In genomic region chr12:52990206-52990605, GRCh38 we compare ENCODE assay signal across 18 cellular contexts. TPM values are rescaled to one million over a fixed set of nuclear protein-coding genes. Genes with fewer than 3 reads are reported as not detected.
"Had no signal": no experiment of that assay in that cellular context is flagged by ENCODE, and none has a peak within 500 bp of the region (broad histone marks: within the 10 kb centered on the region; RNA-seq: fewer than 3 reads in every experiment).

No MANE protein-coding gene starts in this region.

- H3K27ac Mint-ChIP-seq: activated naive CD4-positive, alpha-beta T cell treated with anti-CD3 and anti-CD28 coated beads for 36 hours; effector memory CD8-positive, alpha-beta T cell; mesothelial cell of epicardium had no signal

- H3K36me3 Mint-ChIP-seq: mesothelial cell of epicardium had no signal

- H3K36me3 ChIP-seq: upper lobe of right lung, WERI-Rb-1 had no signal

- ATAC-seq: effector memory CD8-positive, alpha-beta T cell; stimulated activated naive CD8-positive, alpha-beta T cell treated with anti-CD3 and anti-CD28 coated beads, Interleukin-15, Interleukin-2, amounts not matched to agents 100 U/mL and 50 U/mL, for 24 hours; upper lobe of right lung had no signal

- H3K4me3 Mint-ChIP-seq: activated naive CD4-positive, alpha-beta T cell treated with anti-CD3 and anti-CD28 coated beads for 36 hours; effector memory CD8-positive, alpha-beta T cell; mesothelial cell of epicardium; neural crest cell had no signal

- H3K9ac ChIP-seq: parathyroid adenoma had no signal

- H3K4me1 ChIP-seq: upper lobe of right lung had no signal

- H2AFZ ChIP-seq: parathyroid adenoma had no signal

- DNase-seq: activated CD4-positive, alpha-beta T cell treated with anti-CD3 and anti-CD28 coated beads for 48 hours; activated naive CD4-positive, alpha-beta T cell treated with anti-CD3 and anti-CD28 coated beads for 36 hours; central memory CD4-positive, alpha-beta T cell; cortex of kidney; effector memory CD8-positive, alpha-beta T cell; hypothalamus; retina; stimulated activated CD4-positive, alpha-beta T cell treated with anti-CD3 and anti-CD28 coated beads, Interleukin-4, amount 100 ng/mL, for 1 hour; stimulated activated CD8-positive, alpha-beta memory T cell treated with anti-CD3 and anti-CD28 coated beads, Interleukin-4, amount 100 ng/mL, for 48 hours; stimulated activated naive CD8-positive, alpha-beta T cell treated with anti-CD3 and anti-CD28 coated beads, Interleukin-15, Interleukin-2, amounts not matched to agents 100 U/mL and 50 U/mL, for 24 hours; T1000; upper lobe of right lung; WERI-Rb-1 had no signal

- H3K4me1 Mint-ChIP-seq: neural crest cell had no signal

- H3K27ac ChIP-seq: epithelial cell of prostate, parathyroid adenoma, upper lobe of right lung, WERI-Rb-1 had no signal

- H3K4me3 ChIP-seq: upper lobe of right lung had no signal

- H3K27me3 ChIP-seq: upper lobe of right lung had no signal

- H3K9me3 Mint-ChIP-seq: activated naive CD4-positive, alpha-beta T cell treated with anti-CD3 and anti-CD28 coated beads for 36 hours; effector memory CD8-positive, alpha-beta T cell; mesothelial cell of epicardium; neural crest cell had no signal

- H3K79me2 ChIP-seq: parathyroid adenoma had no signal

- H3K9me3 ChIP-seq: upper lobe of right lung had no signal

RNA-seq across cellular contexts. Expression of gene KRT18, which starts 41.3 kb away (rescaled TPM):
- total RNA-seq: myocyte had no signal
